Comparison of ENCODE assay signal across 8 cellular contexts in the genomic region with DNA sequence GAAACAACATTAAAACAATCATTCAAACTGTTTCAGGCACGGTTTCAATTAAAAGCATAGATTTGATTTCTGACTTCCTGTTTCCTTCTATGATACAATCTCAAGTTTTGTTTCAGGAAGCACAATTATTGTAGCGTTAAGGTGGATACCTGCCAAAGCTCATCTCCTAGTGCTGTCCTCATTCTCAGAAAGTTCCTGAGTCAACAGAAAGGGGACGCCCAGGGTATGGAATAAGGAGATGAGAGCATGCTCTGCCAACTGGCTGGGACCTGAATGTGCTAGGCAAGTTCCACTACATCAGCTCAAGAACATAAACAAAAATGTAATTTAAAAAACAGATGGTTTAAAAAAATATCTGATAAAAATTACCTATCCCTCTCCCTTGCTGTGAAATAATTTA.
A peak's percentile ranks its signal among the peaks of the same experiment; 100 is the strongest.
DNase-seq lines count a peak whose midpoint lies in the region; ATAC-seq and TF ChIP-seq lines count a peak whose summit lies in the region.

No MANE protein-coding gene starts in this region.

- H3K9me3 ChIP-seq in neutrophil, result no peaks in the 10 kb centered on the region

- peaks cover 45 to 49% of the 10 kb centered on the region in 2 experiments for H3K4me1 ChIP-seq in neutrophil (ENCODE audit: control insufficient read depth in 1 of 2, insufficient read depth in 1 of 2, low read depth in 1 of 2, low read length in 1 of 2)

- peaks cover 25% of the 10 kb centered on the region for H3K36me3 ChIP-seq in neutrophil

- peak; percentile 67 for DNase-seq in DMS153 (lab: John Stamatoyannopoulos, UW)
- DNase-seq in NCI-H2029 (lab: John Stamatoyannopoulos, UW), result peak; percentile 87
- DNase-seq in cardiac fibroblast (ENCODE audit: low read depth in 2 of 2), result peak; percentile 26 to 33
- DNase-seq in activated CD8-positive, alpha-beta memory T cell treated with anti-CD3 and anti-CD28 coated beads, Interleukin-2, amount 50 U/mL, for 4 hours, result no peak
- no peak for DNase-seq in COLO668 (lab: John Stamatoyannopoulos, UW; ENCODE audit: unreplicated experiment)
- no peak for DNase-seq in activated CD8-positive, alpha-beta memory T cell treated with anti-CD3 and anti-CD28 coated beads for 24 hours

- peak overlapping the region; percentile 96 for H3K27ac ChIP-seq in neutrophil

- TF ChIP-seq CTCF in cardiac fibroblast (IDR thresholded peaks at IDR 0.05; ENCODE audit: low read depth, low read length) (peak; percentile 22), neutrophil (IDR thresholded peaks at IDR 0.05) (no peak)

- no peaks in the 10 kb centered on the region for H3K27me3 ChIP-seq in neutrophil

- no peak for ATAC-seq in HG02870 (IDR thresholded peaks at IDR 0.05; ENCODE audit: unreplicated experiment)

- no peak overlapping the region for H3K4me3 ChIP-seq in cardiac fibroblast (replicated peaks in 1 of 2; ENCODE audit: low read depth in 2 of 2, low read length in 2 of 2)
- peak overlapping the region in 1 of 2 experiments; percentile 98 for H3K4me3 ChIP-seq in neutrophil (ENCODE audit: low read depth in 1 of 2, low read length in 1 of 2)

Comparison
In these comparisons a context has a peak if more than half of its experiments do, and no peak if none do; other contexts are left out.
1. DNase-seq: peak in DMS153 (single experiment), NCI-H2029 (single experiment) and cardiac fibroblast (2 of 2); none in activated CD8-positive, alpha-beta memory T cell treated with anti-CD3 and anti-CD28 coated beads, Interleukin-2, amount 50 U/mL, for 4 hours (single experiment), COLO668 (single experiment) and activated CD8-positive, alpha-beta memory T cell treated with anti-CD3 and anti-CD28 coated beads for 24 hours (single experiment).